8 cellular contexts compared by ENCODE assay signal in the genomic region with DNA sequence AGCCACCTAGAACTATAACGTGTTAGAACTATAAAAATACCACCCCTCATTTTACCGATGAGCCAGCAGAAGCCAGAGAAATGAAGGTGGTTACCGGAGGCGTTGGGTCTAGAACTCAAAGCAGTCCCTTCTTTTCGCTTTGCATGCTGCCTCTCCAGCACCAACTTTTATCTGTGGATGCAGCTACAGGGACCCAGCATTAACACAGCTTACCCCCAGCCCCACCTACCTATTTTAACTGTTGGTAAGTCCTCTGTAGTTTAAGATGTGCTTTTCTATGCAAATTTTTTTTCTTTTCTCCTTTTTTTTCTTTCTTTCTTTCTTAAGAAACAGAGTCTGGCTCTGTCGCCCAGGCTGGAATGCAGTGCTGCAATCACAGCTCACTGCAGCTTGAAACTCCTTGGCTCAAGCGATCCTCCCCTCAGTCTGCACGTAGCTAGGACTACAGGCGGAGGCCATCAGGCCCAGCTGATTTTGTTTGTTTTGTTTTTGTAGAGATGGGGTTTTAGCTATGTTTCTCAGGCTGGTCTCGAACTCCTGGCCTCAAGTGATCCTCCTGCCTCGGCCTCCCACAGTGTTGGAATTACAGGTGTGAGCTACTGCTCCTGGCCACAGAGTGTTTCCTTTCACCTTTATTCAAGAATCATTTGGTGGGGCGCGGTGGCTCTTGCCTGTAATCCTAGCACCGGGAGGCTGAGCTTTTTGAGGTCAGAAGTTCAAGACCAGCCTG. TPM values are rescaled to one million over a fixed set of nuclear protein-coding genes. Genes with fewer than 3 reads are reported as not detected.
A peak's percentile ranks its signal among the peaks of the same experiment; 100 is the strongest.
DNase-seq lines count a peak whose midpoint lies in the region; TF ChIP-seq lines count a peak whose summit lies in the region.

No MANE protein-coding gene starts in this region.

- H3K27me3 Mint-ChIP-seq in brain: peaks cover 6% of the 10 kb centered on the region

- peak overlapping the region; percentile 62 for H3K4me3 ChIP-seq in H7 (ENCODE audit: insufficient read depth, low read depth, low read length)
- H3K4me3 ChIP-seq in kidney epithelial cell (ENCODE audit: low read depth, low read length): peak overlapping the region; percentile 77

- H3K27me3 ChIP-seq in H7 (ENCODE audit: control insufficient read depth, insufficient read depth, low read length) (no peaks in the 10 kb centered on the region), kidney epithelial cell (ENCODE audit: control insufficient read depth, insufficient read depth, low read length) (no peaks in the 10 kb centered on the region)

- peak overlapping the region; percentile 92 to 99 (median 98) for H3K27ac Mint-ChIP-seq in brain

- TF ChIP-seq CTCF in brain (conservative IDR thresholded peaks at IDR 0.05) (no peak), kidney epithelial cell (IDR thresholded peaks at IDR 0.05; ENCODE audit: insufficient read depth, low read length, poor library complexity, severe bottlenecking) (no peak)

- H3K9me3 Mint-ChIP-seq in brain: peaks cover 0 to 4% (median 3%) of the 10 kb centered on the region in 5 experiments

- peaks cover 22% of the 10 kb centered on the region for H3K4me1 Mint-ChIP-seq in brain

- peaks cover 1% of the 10 kb centered on the region; the same call in 1 of the 2 replicates for H3K36me3 ChIP-seq in H7 (replicated peaks; ENCODE audit: control insufficient read depth, insufficient read depth, low read length)
- no peaks in the 10 kb centered on the region for H3K36me3 ChIP-seq in kidney epithelial cell (ENCODE audit: control insufficient read depth, insufficient read depth, low read length)

- H3K36me3 Mint-ChIP-seq in brain: no peaks in the 10 kb centered on the region

- peak overlapping the region; percentile 94 to 98 (median 97) for H3K4me3 Mint-ChIP-seq in brain

- DNase-seq in NCI-H2196 treated with DMSO at 0.1 percent for 48 hours (lab: John Stamatoyannopoulos, UW; ENCODE audit: unreplicated experiment): peak; percentile 28
- no peak for DNase-seq in NCI-H2196 (lab: John Stamatoyannopoulos, UW; ENCODE audit: unreplicated experiment)
- DNase-seq in H7: no peak
- DNase-seq in LHCN-M2 (ENCODE audit: low read depth): peak; percentile 43
- DNase-seq in kidney epithelial cell (ENCODE audit: low read depth): no peak
- DNase-seq in substantia nigra (lab: John Stamatoyannopoulos, UW): peak in 2 of 49 donors; percentile 6 to 55
- DNase-seq in NCI-H2081 (lab: John Stamatoyannopoulos, UW): no peak

- H3K27ac ChIP-seq in substantia nigra (ENCODE audit: low read depth, low read length, poor library complexity, severe bottlenecking): peak overlapping the region; percentile 82

RNA-seq across cellular contexts. Expression of a gene that starts 6.5 kb away (rescaled TPM):
- total RNA-seq in H7 (2014; rRNA removed; shearing (Covaris generic)): 17.3 and 34.6 TPM in 2 replicates
- 11.1 and 11.4 TPM in 2 replicates for total RNA-seq in LHCN-M2 (2014; rRNA removed)
- 1.9 TPM for polyA plus RNA-seq in LHCN-M2 (2012)
- 1.6 TPM for polyA plus RNA-seq in brain (ENCODE audit: insufficient read depth, low read depth, low replicate concordance)
- total RNA-seq in kidney epithelial cell: 8.6 and 13.8 TPM in 2 replicates

RNA-seq across cellular contexts. Expression of a gene that starts 46.7 kb away (rescaled TPM):
- total RNA-seq in H7 (2014; rRNA removed; shearing (Covaris generic)): 118 and 127 TPM in 2 replicates
- 67.9 and 71.2 TPM in 2 replicates for total RNA-seq in LHCN-M2 (2014; rRNA removed)
- 20.7 TPM for polyA plus RNA-seq in LHCN-M2 (2012)
- polyA plus RNA-seq in brain (ENCODE audit: insufficient read depth, low read depth, low replicate concordance): 18.6 TPM
- total RNA-seq in kidney epithelial cell: 69.8 and 85.9 TPM in 2 replicates

Comparison
In these comparisons a context has a peak if more than half of its experiments do, and no peak if none do; other contexts are left out.
1. DNase-seq: peak in NCI-H2196 treated with DMSO at 0.1 percent for 48 hours (single experiment) and LHCN-M2 (single experiment); none in NCI-H2196 (single experiment), H7 (single experiment), kidney epithelial cell (single experiment) and NCI-H2081 (0 of 2).